ENCODE assay signal across 1 cellular context in the genomic region with DNA sequence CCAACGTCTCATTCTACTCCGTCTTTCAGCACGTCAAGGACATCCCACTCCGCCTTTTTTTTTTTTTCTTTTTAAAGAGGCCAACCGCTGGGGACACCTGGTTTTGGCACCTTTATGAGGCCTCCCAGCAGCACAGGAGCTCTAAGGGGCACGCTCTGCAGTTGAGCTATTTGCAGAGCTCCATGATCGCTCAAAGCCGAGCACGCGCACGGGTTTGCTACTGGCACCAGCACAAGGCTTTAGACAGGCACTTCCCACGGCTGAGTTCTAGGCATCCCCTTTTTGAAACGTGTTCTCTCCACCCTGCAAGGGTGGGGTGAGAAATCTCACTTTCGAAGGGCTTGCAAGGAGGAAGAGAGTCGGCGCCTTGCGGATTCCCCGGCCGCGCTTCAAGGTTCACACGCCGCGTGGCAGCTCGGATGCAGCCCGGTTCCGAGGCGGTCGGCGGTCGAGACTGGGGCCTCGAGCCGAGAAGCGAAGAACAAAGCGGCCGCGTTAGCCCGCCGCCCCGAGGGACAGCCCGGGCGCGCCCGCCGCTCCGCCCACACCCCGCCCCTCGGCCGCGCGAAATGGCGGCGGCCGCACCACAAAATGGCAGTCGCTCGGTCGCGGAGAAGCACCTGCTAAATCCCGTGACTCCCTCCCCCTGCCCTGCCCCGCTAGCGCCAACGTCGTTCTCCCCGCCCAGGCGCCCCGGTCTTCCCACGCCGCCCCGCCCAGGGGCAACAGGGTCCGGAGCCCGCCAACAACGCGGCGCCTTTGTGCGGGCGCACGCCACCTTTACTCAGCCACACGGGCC.
TF ChIP-seq lines count a peak whose summit lies in the region.

No MANE protein-coding gene starts in this region.

TF ChIP-seq in K562, 482 proteins besides CTCF, POLR2A, EP300 and RAD21 (continued from another document and continues in another):
- TF ChIP-seq, protein P1, sequence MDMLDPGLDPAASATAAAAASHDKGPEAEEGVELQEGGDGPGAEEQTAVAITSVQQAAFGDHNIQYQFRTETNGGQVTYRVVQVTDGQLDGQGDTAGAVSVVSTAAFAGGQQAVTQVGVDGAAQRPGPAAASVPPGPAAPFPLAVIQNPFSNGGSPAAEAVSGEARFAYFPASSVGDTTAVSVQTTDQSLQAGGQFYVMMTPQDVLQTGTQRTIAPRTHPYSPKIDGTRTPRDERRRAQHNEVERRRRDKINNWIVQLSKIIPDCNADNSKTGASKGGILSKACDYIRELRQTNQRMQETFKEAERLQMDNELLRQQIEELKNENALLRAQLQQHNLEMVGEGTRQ (CRISPR knock-in tag; IDR thresholded peaks at IDR 0.05), result no peak
- TF ChIP-seq, protein P2, sequence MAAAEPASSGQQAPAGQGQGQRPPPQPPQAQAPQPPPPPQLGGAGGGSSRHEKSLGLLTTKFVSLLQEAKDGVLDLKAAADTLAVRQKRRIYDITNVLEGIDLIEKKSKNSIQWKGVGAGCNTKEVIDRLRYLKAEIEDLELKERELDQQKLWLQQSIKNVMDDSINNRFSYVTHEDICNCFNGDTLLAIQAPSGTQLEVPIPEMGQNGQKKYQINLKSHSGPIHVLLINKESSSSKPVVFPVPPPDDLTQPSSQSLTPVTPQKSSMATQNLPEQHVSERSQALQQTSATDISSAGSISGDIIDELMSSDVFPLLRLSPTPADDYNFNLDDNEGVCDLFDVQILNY (CRISPR knock-in tag; IDR thresholded peaks at IDR 0.05), result peak; percentile 85; the same call in 1 of the 2 replicates
- TF ChIP-seq FIP1L1 (IDR thresholded peaks at IDR 0.05; ENCODE audit: low read depth, low read length, poor library complexity, severe bottlenecking) (peak; percentile 31), ZKSCAN1 (IDR thresholded peaks at IDR 0.05; ENCODE audit: low read depth, low read length) (no peak; the same call in 1 of the 2 replicates), PCBP2 (IDR thresholded peaks at IDR 0.05; ENCODE audit: low read depth, low read length, poor library complexity, severe bottlenecking) (no peak), CXXC5 (CRISPR knock-in tag; IDR thresholded peaks at IDR 0.05) (peak; percentile 88), ZNF165 (CRISPR knock-in tag; IDR thresholded peaks at IDR 0.05; ENCODE audit: borderline replicate concordance) (no peak), TBP (optimal IDR thresholded peaks at IDR 0.05; ENCODE audit: low read depth, low read length) (peak; percentile 78), FOXK1 (CRISPR knock-in tag; IDR thresholded peaks at IDR 0.05; ENCODE audit: borderline replicate concordance) (no peak), GTF2E2 (tag; IDR thresholded peaks at IDR 0.05) (peak; percentile 98), ZNF696 (CRISPR knock-in tag; conservative IDR thresholded peaks at IDR 0.05) (no peak), U2AF2 (optimal IDR thresholded peaks at IDR 0.05; ENCODE audit: low read depth, low read length) (no peak), YY1 (IDR thresholded peaks at IDR 0.05; ENCODE audit: borderline replicate concordance in 1 of 3, control insufficient read depth in 1 of 3, extremely low read depth in 1 of 3, insufficient read depth in 3 of 3, insufficient read length in 1 of 3, insufficient replicate concordance in 2 of 3, low read depth in 1 of 3, low read length in 2 of 3) (peak; percentile 99 to 100 (median 100)), SMC3 (conservative IDR thresholded peaks at IDR 0.05; ENCODE audit: insufficient read depth, low read depth, low read length) (0 out of 2 replicates have a peak, but pooled peaks have one; percentile 3), ZC3H8 (IDR thresholded peaks at IDR 0.05) (no peak), MAFG (tag; conservative IDR thresholded peaks at IDR 0.05) (no peak), ETV1 (tag; conservative IDR thresholded peaks at IDR 0.05; ENCODE audit: low read depth) (peak; percentile 48), CSDE1 (IDR thresholded peaks at IDR 0.05) (peak in 1 of 2 experiments; percentile 88; a peak in 2 of 4 replicates)
- TF ChIP-seq, protein P3, sequence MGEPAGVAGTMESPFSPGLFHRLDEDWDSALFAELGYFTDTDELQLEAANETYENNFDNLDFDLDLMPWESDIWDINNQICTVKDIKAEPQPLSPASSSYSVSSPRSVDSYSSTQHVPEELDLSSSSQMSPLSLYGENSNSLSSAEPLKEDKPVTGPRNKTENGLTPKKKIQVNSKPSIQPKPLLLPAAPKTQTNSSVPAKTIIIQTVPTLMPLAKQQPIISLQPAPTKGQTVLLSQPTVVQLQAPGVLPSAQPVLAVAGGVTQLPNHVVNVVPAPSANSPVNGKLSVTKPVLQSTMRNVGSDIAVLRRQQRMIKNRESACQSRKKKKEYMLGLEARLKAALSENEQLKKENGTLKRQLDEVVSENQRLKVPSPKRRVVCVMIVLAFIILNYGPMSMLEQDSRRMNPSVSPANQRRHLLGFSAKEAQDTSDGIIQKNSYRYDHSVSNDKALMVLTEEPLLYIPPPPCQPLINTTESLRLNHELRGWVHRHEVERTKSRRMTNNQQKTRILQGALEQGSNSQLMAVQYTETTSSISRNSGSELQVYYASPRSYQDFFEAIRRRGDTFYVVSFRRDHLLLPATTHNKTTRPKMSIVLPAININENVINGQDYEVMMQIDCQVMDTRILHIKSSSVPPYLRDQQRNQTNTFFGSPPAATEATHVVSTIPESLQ (CRISPR knock-in tag; IDR thresholded peaks at IDR 0.05), result peak; percentile 76
- TF ChIP-seq, protein P4, sequence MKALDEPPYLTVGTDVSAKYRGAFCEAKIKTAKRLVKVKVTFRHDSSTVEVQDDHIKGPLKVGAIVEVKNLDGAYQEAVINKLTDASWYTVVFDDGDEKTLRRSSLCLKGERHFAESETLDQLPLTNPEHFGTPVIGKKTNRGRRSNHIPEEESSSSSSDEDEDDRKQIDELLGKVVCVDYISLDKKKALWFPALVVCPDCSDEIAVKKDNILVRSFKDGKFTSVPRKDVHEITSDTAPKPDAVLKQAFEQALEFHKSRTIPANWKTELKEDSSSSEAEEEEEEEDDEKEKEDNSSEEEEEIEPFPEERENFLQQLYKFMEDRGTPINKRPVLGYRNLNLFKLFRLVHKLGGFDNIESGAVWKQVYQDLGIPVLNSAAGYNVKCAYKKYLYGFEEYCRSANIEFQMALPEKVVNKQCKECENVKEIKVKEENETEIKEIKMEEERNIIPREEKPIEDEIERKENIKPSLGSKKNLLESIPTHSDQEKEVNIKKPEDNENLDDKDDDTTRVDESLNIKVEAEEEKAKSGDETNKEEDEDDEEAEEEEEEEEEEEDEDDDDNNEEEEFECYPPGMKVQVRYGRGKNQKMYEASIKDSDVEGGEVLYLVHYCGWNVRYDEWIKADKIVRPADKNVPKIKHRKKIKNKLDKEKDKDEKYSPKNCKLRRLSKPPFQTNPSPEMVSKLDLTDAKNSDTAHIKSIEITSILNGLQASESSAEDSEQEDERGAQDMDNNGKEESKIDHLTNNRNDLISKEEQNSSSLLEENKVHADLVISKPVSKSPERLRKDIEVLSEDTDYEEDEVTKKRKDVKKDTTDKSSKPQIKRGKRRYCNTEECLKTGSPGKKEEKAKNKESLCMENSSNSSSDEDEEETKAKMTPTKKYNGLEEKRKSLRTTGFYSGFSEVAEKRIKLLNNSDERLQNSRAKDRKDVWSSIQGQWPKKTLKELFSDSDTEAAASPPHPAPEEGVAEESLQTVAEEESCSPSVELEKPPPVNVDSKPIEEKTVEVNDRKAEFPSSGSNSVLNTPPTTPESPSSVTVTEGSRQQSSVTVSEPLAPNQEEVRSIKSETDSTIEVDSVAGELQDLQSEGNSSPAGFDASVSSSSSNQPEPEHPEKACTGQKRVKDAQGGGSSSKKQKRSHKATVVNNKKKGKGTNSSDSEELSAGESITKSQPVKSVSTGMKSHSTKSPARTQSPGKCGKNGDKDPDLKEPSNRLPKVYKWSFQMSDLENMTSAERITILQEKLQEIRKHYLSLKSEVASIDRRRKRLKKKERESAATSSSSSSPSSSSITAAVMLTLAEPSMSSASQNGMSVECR (CRISPR knock-in tag; IDR thresholded peaks at IDR 0.05), result no peak
- TF ChIP-seq, protein P5, sequence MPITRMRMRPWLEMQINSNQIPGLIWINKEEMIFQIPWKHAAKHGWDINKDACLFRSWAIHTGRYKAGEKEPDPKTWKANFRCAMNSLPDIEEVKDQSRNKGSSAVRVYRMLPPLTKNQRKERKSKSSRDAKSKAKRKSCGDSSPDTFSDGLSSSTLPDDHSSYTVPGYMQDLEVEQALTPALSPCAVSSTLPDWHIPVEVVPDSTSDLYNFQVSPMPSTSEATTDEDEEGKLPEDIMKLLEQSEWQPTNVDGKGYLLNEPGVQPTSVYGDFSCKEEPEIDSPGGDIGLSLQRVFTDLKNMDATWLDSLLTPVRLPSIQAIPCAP (CRISPR knock-in tag; IDR thresholded peaks at IDR 0.05; ENCODE audit: borderline replicate concordance), result peak; percentile 68; the same call in 1 of the 2 replicates
- TF ChIP-seq, protein P6, sequence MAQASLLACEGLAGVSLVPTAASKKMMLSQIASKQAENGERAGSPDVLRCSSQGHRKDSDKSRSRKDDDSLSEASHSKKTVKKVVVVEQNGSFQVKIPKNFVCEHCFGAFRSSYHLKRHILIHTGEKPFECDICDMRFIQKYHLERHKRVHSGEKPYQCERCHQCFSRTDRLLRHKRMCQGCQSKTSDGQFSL (CRISPR knock-in tag; IDR thresholded peaks at IDR 0.05), result peak; percentile 75; the same call in 1 of the 2 replicates
- TF ChIP-seq, protein P6 (tag; IDR thresholded peaks at IDR 0.05), result no peak; a peak in 1 of 4 replicates
- TF ChIP-seq, protein P7, sequence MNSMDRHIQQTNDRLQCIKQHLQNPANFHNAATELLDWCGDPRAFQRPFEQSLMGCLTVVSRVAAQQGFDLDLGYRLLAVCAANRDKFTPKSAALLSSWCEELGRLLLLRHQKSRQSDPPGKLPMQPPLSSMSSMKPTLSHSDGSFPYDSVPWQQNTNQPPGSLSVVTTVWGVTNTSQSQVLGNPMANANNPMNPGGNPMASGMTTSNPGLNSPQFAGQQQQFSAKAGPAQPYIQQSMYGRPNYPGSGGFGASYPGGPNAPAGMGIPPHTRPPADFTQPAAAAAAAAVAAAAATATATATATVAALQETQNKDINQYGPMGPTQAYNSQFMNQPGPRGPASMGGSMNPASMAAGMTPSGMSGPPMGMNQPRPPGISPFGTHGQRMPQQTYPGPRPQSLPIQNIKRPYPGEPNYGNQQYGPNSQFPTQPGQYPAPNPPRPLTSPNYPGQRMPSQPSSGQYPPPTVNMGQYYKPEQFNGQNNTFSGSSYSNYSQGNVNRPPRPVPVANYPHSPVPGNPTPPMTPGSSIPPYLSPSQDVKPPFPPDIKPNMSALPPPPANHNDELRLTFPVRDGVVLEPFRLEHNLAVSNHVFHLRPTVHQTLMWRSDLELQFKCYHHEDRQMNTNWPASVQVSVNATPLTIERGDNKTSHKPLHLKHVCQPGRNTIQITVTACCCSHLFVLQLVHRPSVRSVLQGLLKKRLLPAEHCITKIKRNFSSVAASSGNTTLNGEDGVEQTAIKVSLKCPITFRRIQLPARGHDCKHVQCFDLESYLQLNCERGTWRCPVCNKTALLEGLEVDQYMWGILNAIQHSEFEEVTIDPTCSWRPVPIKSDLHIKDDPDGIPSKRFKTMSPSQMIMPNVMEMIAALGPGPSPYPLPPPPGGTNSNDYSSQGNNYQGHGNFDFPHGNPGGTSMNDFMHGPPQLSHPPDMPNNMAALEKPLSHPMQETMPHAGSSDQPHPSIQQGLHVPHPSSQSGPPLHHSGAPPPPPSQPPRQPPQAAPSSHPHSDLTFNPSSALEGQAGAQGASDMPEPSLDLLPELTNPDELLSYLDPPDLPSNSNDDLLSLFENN (IDR thresholded peaks at IDR 0.05; ENCODE audit: low read depth in 2 of 2, low read length in 2 of 2), result peak in 1 of 2 experiments; percentile 78; a peak in 1 of 4 replicates
- TF ChIP-seq, protein P8, sequence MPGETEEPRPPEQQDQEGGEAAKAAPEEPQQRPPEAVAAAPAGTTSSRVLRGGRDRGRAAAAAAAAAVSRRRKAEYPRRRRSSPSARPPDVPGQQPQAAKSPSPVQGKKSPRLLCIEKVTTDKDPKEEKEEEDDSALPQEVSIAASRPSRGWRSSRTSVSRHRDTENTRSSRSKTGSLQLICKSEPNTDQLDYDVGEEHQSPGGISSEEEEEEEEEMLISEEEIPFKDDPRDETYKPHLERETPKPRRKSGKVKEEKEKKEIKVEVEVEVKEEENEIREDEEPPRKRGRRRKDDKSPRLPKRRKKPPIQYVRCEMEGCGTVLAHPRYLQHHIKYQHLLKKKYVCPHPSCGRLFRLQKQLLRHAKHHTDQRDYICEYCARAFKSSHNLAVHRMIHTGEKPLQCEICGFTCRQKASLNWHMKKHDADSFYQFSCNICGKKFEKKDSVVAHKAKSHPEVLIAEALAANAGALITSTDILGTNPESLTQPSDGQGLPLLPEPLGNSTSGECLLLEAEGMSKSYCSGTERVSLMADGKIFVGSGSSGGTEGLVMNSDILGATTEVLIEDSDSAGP (CRISPR knock-in tag; IDR thresholded peaks at IDR 0.05), result peak; percentile 90
- TF ChIP-seq, protein P9, sequence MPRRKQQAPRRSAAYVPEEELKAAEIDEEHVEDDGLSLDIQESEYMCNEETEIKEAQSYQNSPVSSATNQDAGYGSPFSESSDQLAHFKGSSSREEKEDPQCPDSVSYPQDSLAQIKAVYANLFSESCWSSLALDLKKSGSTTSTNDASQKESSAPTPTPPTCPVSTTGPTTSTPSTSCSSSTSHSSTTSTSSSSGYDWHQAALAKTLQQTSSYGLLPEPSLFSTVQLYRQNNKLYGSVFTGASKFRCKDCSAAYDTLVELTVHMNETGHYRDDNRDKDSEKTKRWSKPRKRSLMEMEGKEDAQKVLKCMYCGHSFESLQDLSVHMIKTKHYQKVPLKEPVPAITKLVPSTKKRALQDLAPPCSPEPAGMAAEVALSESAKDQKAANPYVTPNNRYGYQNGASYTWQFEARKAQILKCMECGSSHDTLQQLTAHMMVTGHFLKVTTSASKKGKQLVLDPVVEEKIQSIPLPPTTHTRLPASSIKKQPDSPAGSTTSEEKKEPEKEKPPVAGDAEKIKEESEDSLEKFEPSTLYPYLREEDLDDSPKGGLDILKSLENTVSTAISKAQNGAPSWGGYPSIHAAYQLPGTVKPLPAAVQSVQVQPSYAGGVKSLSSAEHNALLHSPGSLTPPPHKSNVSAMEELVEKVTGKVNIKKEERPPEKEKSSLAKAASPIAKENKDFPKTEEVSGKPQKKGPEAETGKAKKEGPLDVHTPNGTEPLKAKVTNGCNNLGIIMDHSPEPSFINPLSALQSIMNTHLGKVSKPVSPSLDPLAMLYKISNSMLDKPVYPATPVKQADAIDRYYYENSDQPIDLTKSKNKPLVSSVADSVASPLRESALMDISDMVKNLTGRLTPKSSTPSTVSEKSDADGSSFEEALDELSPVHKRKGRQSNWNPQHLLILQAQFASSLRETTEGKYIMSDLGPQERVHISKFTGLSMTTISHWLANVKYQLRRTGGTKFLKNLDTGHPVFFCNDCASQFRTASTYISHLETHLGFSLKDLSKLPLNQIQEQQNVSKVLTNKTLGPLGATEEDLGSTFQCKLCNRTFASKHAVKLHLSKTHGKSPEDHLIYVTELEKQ (CRISPR knock-in tag; IDR thresholded peaks at IDR 0.05), result no peak
